22 cellular contexts compared by ENCODE assay signal in genomic region chr7:42253316-42253715, GRCh38. TPM values are rescaled to one million over a fixed set of nuclear protein-coding genes. Genes with fewer than 3 reads are reported as not detected.
A peak's percentile ranks its signal among the peaks of the same experiment; 100 is the strongest.
DNase-seq lines count a peak whose midpoint lies in the region; ATAC-seq and TF ChIP-seq lines count a peak whose summit lies in the region.
"Had no signal": no experiment of that assay in that cellular context is flagged by ENCODE, and none has a peak within 500 bp of the region (broad histone marks: within the 10 kb centered on the region; RNA-seq: fewer than 3 reads in every experiment).

No MANE protein-coding gene starts in this region.

- no peak overlapping the region for H2AK5ac ChIP-seq in trophoblast cell (ENCODE audit: low read length)

- no peak for ATAC-seq in GM18520 (IDR thresholded peaks at IDR 0.05; ENCODE audit: unreplicated experiment)
- no peak for ATAC-seq in left colon
- ATAC-seq: SK-N-SH treated with all-trans-retinoic acid at 6 μM for 48 hours, T-cell had no signal

- no peaks in the 10 kb centered on the region for H3K9me2 ChIP-seq in GM23248 (ENCODE audit: insufficient read depth)

- WGBS in GM23248 (ENCODE audit: low coverage in 1 of 2, low lambda C conversion rate in 2 of 2, missing lambda C conversion rate in 2 of 2), 2 experiments, result 65 to 67% methylated on average over 3 of the region's 3 CpGs
- WGBS in trophoblast cell (ENCODE audit: extremely low coverage, insufficient coverage, insufficient read length), result no CpG with 5 or more reads among the region's 3 CpGs

- H3K18ac ChIP-seq in trophoblast cell (ENCODE audit: low read length), result no peak overlapping the region

- H3K4me2 ChIP-seq in GM23248 (ENCODE audit: unreplicated experiment), result peak overlapping the region; percentile 20
- H3K4me2 ChIP-seq in trophoblast cell (ENCODE audit: low read length), result no peak overlapping the region

- peaks cover 22% of the 10 kb centered on the region for H3F3A ChIP-seq in GM23248 (ENCODE audit: insufficient read depth)

- H2BK5ac ChIP-seq in trophoblast cell (ENCODE audit: low read depth, low read length, poor library complexity), result no peak overlapping the region

- no peaks in the 10 kb centered on the region for H3K27me3 ChIP-seq in GM23248 (replicated peaks; ENCODE audit: insufficient read depth)
- no peaks in the 10 kb centered on the region for H3K27me3 ChIP-seq in trophoblast cell (ENCODE audit: insufficient read depth, low read length)

- H3K79me1 ChIP-seq in trophoblast cell (ENCODE audit: low read length), result no peaks in the 10 kb centered on the region

- H3K9ac ChIP-seq in GM23248 (no peak overlapping the region), trophoblast cell (ENCODE audit: low read length) (no peak overlapping the region)

- no peak overlapping the region for H3K4me3 ChIP-seq in GM23248
- no peak overlapping the region for H3K4me3 ChIP-seq in epithelial cell of esophagus (ENCODE audit: low read length)
- H3K4me3 ChIP-seq in trophoblast cell (ENCODE audit: low read depth, low read length), result no peak overlapping the region

- no peak overlapping the region for H2BK120ac ChIP-seq in trophoblast cell (ENCODE audit: insufficient read depth, low read length, poor library complexity)

- H4K20me1 ChIP-seq in GM23248 (ENCODE audit: insufficient read depth), result no peaks in the 10 kb centered on the region

- no peak overlapping the region for H3K14ac ChIP-seq in trophoblast cell (ENCODE audit: low read length)

- H3K4me1 ChIP-seq in GM23248 (ENCODE audit: insufficient read depth) (peaks cover 7% of the 10 kb centered on the region; the same call in 1 of the 2 replicates), trophoblast cell (ENCODE audit: control insufficient read depth in 1 of 2, insufficient read depth in 2 of 2, low read length in 2 of 2) (no peaks in the 10 kb centered on the region)

- no peak overlapping the region for H3K4ac ChIP-seq in trophoblast cell (ENCODE audit: low read depth, low read length)

- H4K8ac ChIP-seq in trophoblast cell (ENCODE audit: low read depth, low read length), result no peak overlapping the region

- no peak overlapping the region for H3K27ac ChIP-seq in GM23248
- H3K27ac ChIP-seq in trophoblast cell (ENCODE audit: low read depth, low read length), result no peak overlapping the region

- H4K12ac ChIP-seq in trophoblast cell (ENCODE audit: low read depth, low read length), result no peak overlapping the region

- H3K23ac ChIP-seq in trophoblast cell (ENCODE audit: low read length), result no peak overlapping the region

- in situ Hi-C loops in GM23248 (cut with MboI), result no loop called here

- intact Hi-C loops in left colon (cut with DNase I, micrococcal nuclease), result no loop called here

- no peaks in the 10 kb centered on the region for H3K79me2 ChIP-seq in GM23248 (ENCODE audit: insufficient read depth)
- no peaks in the 10 kb centered on the region for H3K79me2 ChIP-seq in trophoblast cell (ENCODE audit: control insufficient read depth, insufficient read depth, low read length, poor library complexity)

- DNase-seq in GM23248 (peak; percentile 64), NCI-H226 (peak; percentile 13), epithelial cell of esophagus (ENCODE audit: low read depth) (peak; percentile 39), trophoblast cell (peak; percentile 43 to 76), activated T-cell treated with anti-CD3 and anti-CD28 coated beads for 4 hours (no peak), T-helper 1 cell (no peak), left colon (no peak)
- DNase-seq: C1 segment of cervical spinal cord; CD8-positive, alpha-beta memory T cell; DMS53; GOT3; Karpas-422; MM.1S; NCI-H1105; NCI-H2081 treated with DMSO at 0.1 percent for 48 hours; NCI-H774; SHP77 treated with DMSO at 0.1 percent for 48 hours; T-cell had no signal

- H3K36me3 ChIP-seq in GM23248 (ENCODE audit: low read depth), result no peaks in the 10 kb centered on the region
- H3K36me3 ChIP-seq in trophoblast cell (ENCODE audit: control insufficient read depth in 1 of 2, insufficient read depth in 2 of 2, low read length in 2 of 2), result no peaks in the 10 kb centered on the region

- H4K91ac ChIP-seq in trophoblast cell (ENCODE audit: low read depth, low read length), result no peak overlapping the region

- H3K9me3 ChIP-seq in GM23248 (ENCODE audit: low read depth) (no peaks in the 10 kb centered on the region), trophoblast cell (ENCODE audit: insufficient read depth, low read depth, low read length) (no peaks in the 10 kb centered on the region)

- no peak for TF ChIP-seq CTCF in epithelial cell of esophagus (IDR thresholded peaks at IDR 0.05; ENCODE audit: insufficient read depth, low read depth, low read length, missing control alignments)

- H2BK12ac ChIP-seq in trophoblast cell (ENCODE audit: low read length), result no peak overlapping the region

- H2AFZ ChIP-seq in GM23248 (no peak overlapping the region), trophoblast cell (ENCODE audit: insufficient read depth, low read length, poor library complexity) (no peak overlapping the region)

RNA-seq across cellular contexts. Expression of gene GLI3, which starts 16.3 kb away (rescaled TPM):
- 2.0 and 4.0 TPM in 2 replicates for total RNA-seq in GM23248 (2014; rRNA removed; shearing (Covaris generic))
- 3.7 and 5.2 TPM in 2 replicates for polyA plus RNA-seq in GM23248 (2016; fragmentation: Nextera tagmentation; extraction: Ambion mirVana)
- 11.7 and 12.8 TPM in 2 replicates for polyA plus RNA-seq in trophoblast cell (2013)
- 1 to 10 TPM; 2.2 to 8.2 TPM for total RNA-seq in left colon
- total RNA-seq: OCI-LY7 had no signal
- polyA plus RNA-seq: IgD-negative memory B cell had no signal

Comparison
In these comparisons a context has a peak if more than half of its experiments do, and no peak if none do; other contexts are left out.
1. DNase-seq: peak in GM23248 (single experiment), NCI-H226 (single experiment), epithelial cell of esophagus (single experiment) and trophoblast cell (2 of 2); none in activated T-cell treated with anti-CD3 and anti-CD28 coated beads for 4 hours (single experiment), T-helper 1 cell (0 of 5) and left colon (0 of 2).